In the genomic region with DNA sequence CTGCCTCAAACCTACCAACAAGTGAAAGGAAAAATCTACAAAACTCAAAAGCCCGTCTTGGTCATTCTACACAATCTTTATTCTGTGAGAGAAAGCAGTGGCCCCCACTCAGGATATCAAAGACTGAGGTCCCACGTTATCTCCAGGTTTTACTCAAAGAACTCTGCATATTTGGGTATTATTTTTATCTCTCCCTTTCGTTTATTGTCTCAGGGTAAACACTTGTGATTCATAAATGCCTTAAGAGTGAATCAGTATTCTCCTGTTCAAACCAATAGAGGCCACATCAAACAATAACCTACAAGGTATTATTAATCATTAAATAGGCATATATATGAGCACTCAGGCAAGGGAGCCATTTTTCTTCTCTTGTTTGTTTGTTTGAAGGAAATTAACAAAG, we compare ENCODE assay signal across 1 cellular context.
TF ChIP-seq lines count a peak whose summit lies in the region.

No MANE protein-coding gene starts in this region.

TF ChIP-seq in HepG2, 621 proteins besides CTCF, POLR2A, EP300 and RAD21 (continued from another document and continues in another):
- TF ChIP-seq ELK4 (CRISPR knock-in tag; IDR thresholded peaks at IDR 0.05; ENCODE audit: borderline replicate concordance) (no peak), ISL2 (CRISPR knock-in tag; IDR thresholded peaks at IDR 0.05) (no peak), ELF3 (CRISPR knock-in tag; IDR thresholded peaks at IDR 0.05) (no peak), MXD1 (CRISPR knock-in tag; IDR thresholded peaks at IDR 0.05) (no peak), ZNF256 (CRISPR knock-in tag; conservative IDR thresholded peaks at IDR 0.05) (no peak), ZNF678 (CRISPR knock-in tag; IDR thresholded peaks at IDR 0.05) (no peak), CREBL2 (CRISPR knock-in tag; IDR thresholded peaks at IDR 0.05; ENCODE audit: borderline replicate concordance) (no peak), ZNF549 (CRISPR knock-in tag; IDR thresholded peaks at IDR 0.05) (no peak), NR2F6 (IDR thresholded peaks at IDR 0.05) (no peak), NR2F6 (CRISPR knock-in tag; IDR thresholded peaks at IDR 0.05) (no peak), FOXP1 (IDR thresholded peaks at IDR 0.05) (no peak), FOXP1 (CRISPR knock-in tag; IDR thresholded peaks at IDR 0.05) (peak; percentile 60; the same call in 1 of the 2 replicates), NFIC (IDR thresholded peaks at IDR 0.05; ENCODE audit: low read length) (peak; percentile 69; the same call in 1 of the 2 replicates), FOXA1 (IDR thresholded peaks at IDR 0.05) (no peak), FOXA1 (CRISPR knock-in tag; IDR thresholded peaks at IDR 0.05) (peak; percentile 53), ZNF382 (CRISPR knock-in tag; IDR thresholded peaks at IDR 0.05; ENCODE audit: borderline replicate concordance) (no peak), TBX3 (IDR thresholded peaks at IDR 0.05; ENCODE audit: borderline replicate concordance) (peak; percentile 80; the same call in 1 of the 2 replicates), RERE (CRISPR knock-in tag; IDR thresholded peaks at IDR 0.05; ENCODE audit: low read depth) (peak; percentile 40; the same call in 1 of the 2 replicates), JUN (CRISPR knock-in tag; IDR thresholded peaks at IDR 0.05) (0 out of 2 replicates have a peak, but pooled peaks have one; percentile 49), ARID5B (CRISPR knock-in tag; IDR thresholded peaks at IDR 0.05) (peak; percentile 68), HMG20B (CRISPR knock-in tag; conservative IDR thresholded peaks at IDR 0.05) (0 out of 2 replicates have a peak, but pooled peaks have one; percentile 42), DNMT1 (CRISPR knock-in tag; IDR thresholded peaks at IDR 0.05) (no peak), BCL3 (CRISPR knock-in tag; IDR thresholded peaks at IDR 0.05) (no peak), GATAD2A (CRISPR knock-in tag; IDR thresholded peaks at IDR 0.05) (peak; percentile 31), SOX13 (IDR thresholded peaks at IDR 0.05) (no peak), SOX13 (CRISPR knock-in tag; conservative IDR thresholded peaks at IDR 0.05 in 1 of 2, IDR thresholded peaks at IDR 0.05 in 1 of 2) (peak in 1 of 2 experiments; percentile 60; a peak in 1 of 4 replicates), ZNF672 (CRISPR knock-in tag; IDR thresholded peaks at IDR 0.05) (no peak), ZBTB7B (CRISPR knock-in tag; IDR thresholded peaks at IDR 0.05) (no peak), BCL6 (CRISPR knock-in tag; IDR thresholded peaks at IDR 0.05) (peak; percentile 41; the same call in 1 of the 2 replicates), ZNF337 (CRISPR knock-in tag; IDR thresholded peaks at IDR 0.05; ENCODE audit: borderline replicate concordance, low read depth) (no peak), SP1 (IDR thresholded peaks at IDR 0.05) (no peak), SP1 (CRISPR knock-in tag; IDR thresholded peaks at IDR 0.05) (no peak), FOXA3 (CRISPR knock-in tag; IDR thresholded peaks at IDR 0.05) (peak; percentile 79), FOXC1 (CRISPR knock-in tag; IDR thresholded peaks at IDR 0.05; ENCODE audit: borderline replicate concordance) (no peak), NCOR1 (IDR thresholded peaks at IDR 0.05; ENCODE audit: borderline replicate concordance, low read length) (peak; percentile 27; the same call in 1 of the 2 replicates), SAP130 (CRISPR knock-in tag; IDR thresholded peaks at IDR 0.05; ENCODE audit: low read depth) (peak; percentile 52), FOSL2 (CRISPR knock-in tag; IDR thresholded peaks at IDR 0.05) (peak; percentile 73), TCF7 (IDR thresholded peaks at IDR 0.05; ENCODE audit: low read depth) (no peak; the same call in 1 of the 2 replicates)
- TF ChIP-seq, protein P1, sequence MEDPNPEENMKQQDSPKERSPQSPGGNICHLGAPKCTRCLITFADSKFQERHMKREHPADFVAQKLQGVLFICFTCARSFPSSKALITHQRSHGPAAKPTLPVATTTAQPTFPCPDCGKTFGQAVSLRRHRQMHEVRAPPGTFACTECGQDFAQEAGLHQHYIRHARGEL (CRISPR knock-in tag; IDR thresholded peaks at IDR 0.05), result no peak
- TF ChIP-seq, protein P2, sequence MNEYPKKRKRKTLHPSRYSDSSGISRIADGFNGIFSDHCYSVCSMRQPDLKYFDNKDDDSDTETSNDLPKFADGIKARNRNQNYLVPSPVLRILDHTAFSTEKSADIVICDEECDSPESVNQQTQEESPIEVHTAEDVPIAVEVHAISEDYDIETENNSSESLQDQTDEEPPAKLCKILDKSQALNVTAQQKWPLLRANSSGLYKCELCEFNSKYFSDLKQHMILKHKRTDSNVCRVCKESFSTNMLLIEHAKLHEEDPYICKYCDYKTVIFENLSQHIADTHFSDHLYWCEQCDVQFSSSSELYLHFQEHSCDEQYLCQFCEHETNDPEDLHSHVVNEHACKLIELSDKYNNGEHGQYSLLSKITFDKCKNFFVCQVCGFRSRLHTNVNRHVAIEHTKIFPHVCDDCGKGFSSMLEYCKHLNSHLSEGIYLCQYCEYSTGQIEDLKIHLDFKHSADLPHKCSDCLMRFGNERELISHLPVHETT (CRISPR knock-in tag; conservative IDR thresholded peaks at IDR 0.05), result no peak
- TF ChIP-seq, protein P3, sequence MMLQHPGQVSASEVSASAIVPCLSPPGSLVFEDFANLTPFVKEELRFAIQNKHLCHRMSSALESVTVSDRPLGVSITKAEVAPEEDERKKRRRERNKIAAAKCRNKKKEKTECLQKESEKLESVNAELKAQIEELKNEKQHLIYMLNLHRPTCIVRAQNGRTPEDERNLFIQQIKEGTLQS (CRISPR knock-in tag; IDR thresholded peaks at IDR 0.05), result no peak; the same call in 1 of the 2 replicates
- TF ChIP-seq, protein P4, sequence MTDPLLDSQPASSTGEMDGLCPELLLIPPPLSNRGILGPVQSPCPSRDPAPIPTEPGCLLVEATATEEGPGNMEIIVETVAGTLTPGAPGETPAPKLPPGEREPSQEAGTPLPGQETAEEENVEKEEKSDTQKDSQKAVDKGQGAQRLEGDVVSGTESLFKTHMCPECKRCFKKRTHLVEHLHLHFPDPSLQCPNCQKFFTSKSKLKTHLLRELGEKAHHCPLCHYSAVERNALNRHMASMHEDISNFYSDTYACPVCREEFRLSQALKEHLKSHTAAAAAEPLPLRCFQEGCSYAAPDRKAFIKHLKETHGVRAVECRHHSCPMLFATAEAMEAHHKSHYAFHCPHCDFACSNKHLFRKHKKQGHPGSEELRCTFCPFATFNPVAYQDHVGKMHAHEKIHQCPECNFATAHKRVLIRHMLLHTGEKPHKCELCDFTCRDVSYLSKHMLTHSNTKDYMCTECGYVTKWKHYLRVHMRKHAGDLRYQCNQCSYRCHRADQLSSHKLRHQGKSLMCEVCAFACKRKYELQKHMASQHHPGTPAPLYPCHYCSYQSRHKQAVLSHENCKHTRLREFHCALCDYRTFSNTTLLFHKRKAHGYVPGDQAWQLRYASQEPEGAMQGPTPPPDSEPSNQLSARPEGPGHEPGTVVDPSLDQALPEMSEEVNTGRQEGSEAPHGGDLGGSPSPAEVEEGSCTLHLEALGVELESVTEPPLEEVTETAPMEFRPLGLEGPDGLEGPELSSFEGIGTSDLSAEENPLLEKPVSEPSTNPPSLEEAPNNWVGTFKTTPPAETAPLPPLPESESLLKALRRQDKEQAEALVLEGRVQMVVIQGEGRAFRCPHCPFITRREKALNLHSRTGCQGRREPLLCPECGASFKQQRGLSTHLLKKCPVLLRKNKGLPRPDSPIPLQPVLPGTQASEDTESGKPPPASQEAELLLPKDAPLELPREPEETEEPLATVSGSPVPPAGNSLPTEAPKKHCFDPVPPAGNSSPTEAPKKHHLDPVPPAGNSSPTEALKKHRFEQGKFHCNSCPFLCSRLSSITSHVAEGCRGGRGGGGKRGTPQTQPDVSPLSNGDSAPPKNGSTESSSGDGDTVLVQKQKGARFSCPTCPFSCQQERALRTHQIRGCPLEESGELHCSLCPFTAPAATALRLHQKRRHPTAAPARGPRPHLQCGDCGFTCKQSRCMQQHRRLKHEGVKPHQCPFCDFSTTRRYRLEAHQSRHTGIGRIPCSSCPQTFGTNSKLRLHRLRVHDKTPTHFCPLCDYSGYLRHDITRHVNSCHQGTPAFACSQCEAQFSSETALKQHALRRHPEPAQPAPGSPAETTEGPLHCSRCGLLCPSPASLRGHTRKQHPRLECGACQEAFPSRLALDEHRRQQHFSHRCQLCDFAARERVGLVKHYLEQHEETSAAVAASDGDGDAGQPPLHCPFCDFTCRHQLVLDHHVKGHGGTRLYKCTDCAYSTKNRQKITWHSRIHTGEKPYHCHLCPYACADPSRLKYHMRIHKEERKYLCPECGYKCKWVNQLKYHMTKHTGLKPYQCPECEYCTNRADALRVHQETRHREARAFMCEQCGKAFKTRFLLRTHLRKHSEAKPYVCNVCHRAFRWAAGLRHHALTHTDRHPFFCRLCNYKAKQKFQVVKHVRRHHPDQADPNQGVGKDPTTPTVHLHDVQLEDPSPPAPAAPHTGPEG (CRISPR knock-in tag; IDR thresholded peaks at IDR 0.05), result no peak
